In the genomic region with DNA sequence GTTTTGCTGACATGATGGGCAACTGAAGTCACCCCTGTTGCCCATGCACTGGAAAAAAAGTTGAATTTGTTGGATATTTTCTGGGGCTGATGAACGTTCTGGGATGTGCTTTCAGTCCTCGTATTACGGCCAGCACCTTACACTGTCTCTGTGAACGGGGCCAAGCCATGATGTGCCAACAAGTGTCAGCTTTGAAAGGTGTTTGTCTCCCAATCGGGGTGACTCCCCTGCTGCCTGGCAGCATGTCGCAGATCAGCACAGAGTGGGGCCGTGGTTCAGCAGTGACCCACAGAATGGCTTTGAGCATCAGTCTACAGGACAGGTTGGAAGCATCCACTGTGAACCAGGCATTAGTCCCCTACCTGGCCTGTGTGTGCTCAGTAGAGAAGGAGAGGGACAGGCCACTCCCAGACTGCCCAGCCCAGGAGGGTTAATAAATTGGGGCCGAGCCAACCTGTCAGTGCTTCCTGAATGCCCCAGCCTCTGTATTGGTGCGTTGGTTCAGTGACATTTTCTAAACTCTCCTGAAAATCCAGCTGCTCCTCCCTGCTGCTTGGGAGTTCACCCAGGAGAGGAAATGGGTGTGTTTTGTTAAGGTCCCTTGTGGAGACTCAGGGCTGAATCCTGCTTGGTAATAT, we compare ENCODE assay signal across 26 cellular contexts.
"Had no signal": no experiment of that assay in that cellular context is flagged by ENCODE, and none has a peak within 500 bp of the region (broad histone marks: within the 10 kb centered on the region; RNA-seq: fewer than 3 reads in every experiment).

No MANE protein-coding gene starts in this region.

- H3K4me1 Mint-ChIP-seq: activated T-helper 17 cell treated with anti-CD3 and anti-CD28 coated beads, Interleukin-2, amount 50 U/mL, for 72 hours; naive thymus-derived CD8-positive, alpha-beta T cell had no signal

- H3K4me3 Mint-ChIP-seq: activated B cell treated with CpG ODN at 0.5 μM for 24 hours; activated CD8-positive, alpha-beta T cell treated with anti-CD3 and anti-CD28 coated beads for 36 hours; activated T-cell treated with anti-CD3 and anti-CD28 coated beads, Interleukin-2, amount 50 U/mL, for 4 hours; activated T-helper 17 cell treated with anti-CD3 and anti-CD28 coated beads, Interleukin-2, amount 50 U/mL, for 72 hours; memory B cell; naive thymus-derived CD8-positive, alpha-beta T cell; type B pancreatic cell had no signal

- H3K9me3 Mint-ChIP-seq: activated B cell treated with CpG ODN at 0.5 μM for 24 hours; activated CD8-positive, alpha-beta T cell treated with anti-CD3 and anti-CD28 coated beads for 36 hours; activated T-cell treated with anti-CD3 and anti-CD28 coated beads, Interleukin-2, amount 50 U/mL, for 4 hours; activated T-helper 17 cell treated with anti-CD3 and anti-CD28 coated beads, Interleukin-2, amount 50 U/mL, for 72 hours; memory B cell; naive thymus-derived CD8-positive, alpha-beta T cell; type B pancreatic cell had no signal

- DNase-seq: activated B cell treated with CpG ODN at 0.5 μM for 24 hours; activated CD4-positive, alpha-beta T cell treated with anti-CD3 and anti-CD28 coated beads, Interleukin-2, amount 50 U/mL, for 1 hour; activated CD8-positive, alpha-beta T cell treated with anti-CD3 and anti-CD28 coated beads for 36 hours; activated gamma-delta T cell treated with Interleukin-2 at 50 U/mL for 16 hours; activated naive CD4-positive, alpha-beta T cell treated with anti-CD3 and anti-CD28 coated beads, Interleukin-2, amount 50 U/mL, for 16 hours; activated T-cell treated with anti-CD3 and anti-CD28 coated beads, Interleukin-2, amount 50 U/mL, for 4 hours; amygdala; colonic mucosa; effector CD8-positive, alpha-beta T cell; gastrocnemius medialis; islet precursor cell; midbrain; naive thymus-derived CD8-positive, alpha-beta T cell; posterior cingulate gyrus; stimulated activated CD4-positive, alpha-beta T cell treated with anti-CD3 and anti-CD28 coated beads, Interleukin-12 subunit alpha, Interleukin-12 subunit beta, amount 100 ng/mL, for 4 hours; stimulated activated CD4-positive, alpha-beta T cell treated with anti-CD3 and anti-CD28 coated beads, Interleukin-4, amount 100 ng/mL, for 1 hour; stimulated activated naive CD8-positive, alpha-beta T cell treated with anti-CD3 and anti-CD28 coated beads, Interleukin-15, Interleukin-2, amounts not matched to agents 100 U/mL and 50 U/mL, for 24 hours; testis had no signal

- H3K9me3 ChIP-seq: breast epithelium, colonic mucosa, gastrocnemius medialis, testis, vagina had no signal

- H3K36me3 Mint-ChIP-seq: memory B cell; naive thymus-derived CD8-positive, alpha-beta T cell had no signal

- H3K27me3 ChIP-seq: breast epithelium, colonic mucosa, gastrocnemius medialis, hepatocyte, testis, vagina had no signal

- H3K27ac Mint-ChIP-seq: activated B cell treated with CpG ODN at 0.5 μM for 24 hours; activated CD8-positive, alpha-beta T cell treated with anti-CD3 and anti-CD28 coated beads for 36 hours; memory B cell; naive thymus-derived CD8-positive, alpha-beta T cell; type B pancreatic cell had no signal

- H3K27me3 Mint-ChIP-seq: type B pancreatic cell had no signal

- H3K4me3 ChIP-seq: breast epithelium, colonic mucosa, gastrocnemius medialis, hepatocyte, skin epidermis, testis, vagina had no signal

- H3K4me1 ChIP-seq: breast epithelium, colonic mucosa, gastrocnemius medialis, testis, vagina had no signal

- H3K4me2 ChIP-seq: hepatocyte had no signal

- H2AFZ ChIP-seq: hepatocyte had no signal

- ATAC-seq: activated CD8-positive, alpha-beta T cell treated with anti-CD3 and anti-CD28 coated beads for 36 hours; activated T-cell treated with anti-CD3 and anti-CD28 coated beads, Interleukin-2, amount 50 U/mL, for 4 hours; activated T-helper 17 cell treated with anti-CD3 and anti-CD28 coated beads, Interleukin-2, amount 50 U/mL, for 72 hours; gastrocnemius medialis; naive thymus-derived CD8-positive, alpha-beta T cell; sciatic nerve; stimulated activated naive CD8-positive, alpha-beta T cell treated with anti-CD3 and anti-CD28 coated beads, Interleukin-15, Interleukin-2, amounts not matched to agents 100 U/mL and 50 U/mL, for 24 hours had no signal

- H3K36me3 ChIP-seq: breast epithelium, colonic mucosa, gastrocnemius medialis, vagina had no signal

- H3K27ac ChIP-seq: breast epithelium, colonic mucosa, gastrocnemius medialis, hepatocyte, skin epidermis, testis, vagina had no signal
